In genomic region chr14:33693237-33693636, GRCh38 we compare ENCODE assay signal across 23 cellular contexts.
DNase-seq lines count a peak whose midpoint lies in the region; ATAC-seq and TF ChIP-seq lines count a peak whose summit lies in the region.
"Had no signal": no experiment of that assay in that cellular context is flagged by ENCODE, and none has a peak within 500 bp of the region (broad histone marks: within the 10 kb centered on the region; RNA-seq: fewer than 3 reads in every experiment).

No MANE protein-coding gene starts in this region.

- H3K4me1 ChIP-seq in SK-N-SH (ENCODE audit: control insufficient read depth in 1 of 2, insufficient read depth in 2 of 2, low read depth in 1 of 2, low read length in 1 of 2) (peaks cover 3 to 18% of the 10 kb centered on the region in 2 experiments), fibroblast of lung (ENCODE audit: control insufficient read depth, extremely low read depth, insufficient read depth, low read length) (no peaks in the 10 kb centered on the region)
- H3K4me1 ChIP-seq: BLaER1 treated with 17β-estradiol and CSF1 and Interleukin-3, amounts not matched to agents 10 nM and 100 nM; testis had no signal

- H3K9me3 Mint-ChIP-seq in activated T-helper 1 cell treated with anti-CD3 and anti-CD28 coated beads, Interleukin-12 subunit alpha, Interleukin-12 subunit beta, Interleukin-2, Interleukin-4 antibody, amounts not matched to agents 30 ng/mL and 10 ng/mL and 1 ng/mL, durations not matched to agents 14 hours and 24 hours and 36 hours, result no peaks in the 10 kb centered on the region
- H3K9me3 Mint-ChIP-seq: central memory CD8-positive, alpha-beta T cell had no signal

- H3K36me3 ChIP-seq in SK-N-SH (replicated peaks in 1 of 2; ENCODE audit: control insufficient read depth in 1 of 2, insufficient read depth in 2 of 2, low read length in 1 of 2) (no peaks in the 10 kb centered on the region), fibroblast of lung (ENCODE audit: control insufficient read depth, insufficient read depth, low read length) (no peaks in the 10 kb centered on the region)
- H3K36me3 ChIP-seq: BLaER1 treated with 17β-estradiol and CSF1 and Interleukin-3, amounts not matched to agents 10 nM and 100 nM; ovary had no signal

- peak overlapping the region; percentile 61; the same call in 1 of the 2 replicates for H3K4me2 ChIP-seq in SK-N-SH
- no peak overlapping the region for H3K4me2 ChIP-seq in fibroblast of lung (ENCODE audit: extremely low read depth, insufficient read depth, low read length)
- H3K4me2 ChIP-seq: BLaER1 treated with 17β-estradiol and CSF1 and Interleukin-3, amounts not matched to agents 10 nM and 100 nM had no signal

- H3K27ac Mint-ChIP-seq in activated T-helper 1 cell treated with anti-CD3 and anti-CD28 coated beads, Interleukin-12 subunit alpha, Interleukin-12 subunit beta, Interleukin-2, Interleukin-4 antibody, amounts not matched to agents 30 ng/mL and 10 ng/mL and 1 ng/mL, durations not matched to agents 14 hours and 24 hours and 36 hours, result no peak overlapping the region
- H3K27ac Mint-ChIP-seq: activated T-cell treated with anti-CD3 and anti-CD28 coated beads, Interleukin-2, amount 50 U/mL, for 24 hours; effector memory CD8-positive, alpha-beta T cell had no signal

- H3K9me3 ChIP-seq in SK-N-SH (no peaks in the 10 kb centered on the region), fibroblast of lung (ENCODE audit: control insufficient read depth, insufficient read depth, low read depth, low read length) (no peaks in the 10 kb centered on the region)
- H3K9me3 ChIP-seq: BLaER1 treated with 17β-estradiol and CSF1 and Interleukin-3, amounts not matched to agents 10 nM and 100 nM; ovary; testis had no signal

- peak; percentile 86 for ATAC-seq in sciatic nerve
- ATAC-seq: effector memory CD8-positive, alpha-beta T cell; left ventricle myocardium superior; Panc1 had no signal

- H3K4me3 ChIP-seq in SK-N-SH (ENCODE audit: low read depth in 2 of 2, low read length in 1 of 2) (no peak overlapping the region; a peak in 2 of 4 replicates), fibroblast of lung (replicated peaks in 1 of 4; ENCODE audit: control extremely low read depth in 1 of 4, insufficient read depth in 1 of 4, low read depth in 3 of 4, low read length in 4 of 4) (no peak overlapping the region)
- H3K4me3 ChIP-seq: BLaER1 treated with 17β-estradiol and CSF1 and Interleukin-3, amounts not matched to agents 10 nM and 100 nM; ovary; skin epidermis; testis had no signal

- H4K20me1 ChIP-seq in SK-N-SH (ENCODE audit: insufficient read depth), result no peaks in the 10 kb centered on the region
- no peaks in the 10 kb centered on the region for H4K20me1 ChIP-seq in fibroblast of lung (ENCODE audit: control insufficient read depth, extremely low read depth, insufficient read depth, low read length)
- H4K20me1 ChIP-seq: BLaER1 treated with 17β-estradiol and CSF1 and Interleukin-3, amounts not matched to agents 10 nM and 100 nM had no signal

- no peaks in the 10 kb centered on the region for H3K9me2 ChIP-seq in SK-N-SH

- H3K9ac ChIP-seq in SK-N-SH, result peak overlapping the region; percentile 45; the same call in 1 of the 2 replicates
- no peak overlapping the region for H3K9ac ChIP-seq in fibroblast of lung (ENCODE audit: insufficient read depth, low read length)
- H3K9ac ChIP-seq: BLaER1 treated with 17β-estradiol and CSF1 and Interleukin-3, amounts not matched to agents 10 nM and 100 nM had no signal

- no peaks in the 10 kb centered on the region for H3K36me3 Mint-ChIP-seq in activated T-helper 1 cell treated with anti-CD3 and anti-CD28 coated beads, Interleukin-12 subunit alpha, Interleukin-12 subunit beta, Interleukin-2, Interleukin-4 antibody, amounts not matched to agents 30 ng/mL and 10 ng/mL and 1 ng/mL, durations not matched to agents 14 hours and 24 hours and 36 hours (ENCODE audit: low read depth)

- TF ChIP-seq CTCF in SK-N-SH (IDR thresholded peaks at IDR 0.05), result no peak
- no peak for TF ChIP-seq CTCF in fibroblast of lung (conservative IDR thresholded peaks at IDR 0.05 in 1 of 2, IDR thresholded peaks at IDR 0.05 in 1 of 2; ENCODE audit: low read depth in 1 of 2, low read length in 2 of 2)

- H3K79me2 ChIP-seq in SK-N-SH (ENCODE audit: insufficient read depth) (no peaks in the 10 kb centered on the region), fibroblast of lung (ENCODE audit: control insufficient read depth, insufficient read depth, low read length) (no peaks in the 10 kb centered on the region)

- H3K27ac ChIP-seq in SK-N-SH (ENCODE audit: low read depth in 2 of 2, low read length in 1 of 2) (peak overlapping the region; percentile 81 to 92; a peak in 3 of 4 replicates), fibroblast of lung (ENCODE audit: insufficient read depth, low read length) (no peak overlapping the region)
- H3K27ac ChIP-seq: BLaER1 treated with 17β-estradiol and CSF1 and Interleukin-3, amounts not matched to agents 10 nM and 100 nM; ovary; skin epidermis; testis had no signal

- CTCF ChIA-PET in SK-N-SH (lab: Yijun Ruan, JAX), result interaction anchor here (1.1 to 1.4 kb wide), 2 partner anchors 10 to 100 kb away, joined by 3 to 5 read pairs; no protein-coding TSS in a partner anchor

- no peaks in the 10 kb centered on the region for H3K4me1 Mint-ChIP-seq in activated T-helper 1 cell treated with anti-CD3 and anti-CD28 coated beads, Interleukin-12 subunit alpha, Interleukin-12 subunit beta, Interleukin-2, Interleukin-4 antibody, amounts not matched to agents 30 ng/mL and 10 ng/mL and 1 ng/mL, durations not matched to agents 14 hours and 24 hours and 36 hours (ENCODE audit: low read depth)
- H3K4me1 Mint-ChIP-seq: central memory CD8-positive, alpha-beta T cell had no signal

- H3K27me3 Mint-ChIP-seq in activated T-helper 1 cell treated with anti-CD3 and anti-CD28 coated beads, Interleukin-12 subunit alpha, Interleukin-12 subunit beta, Interleukin-2, Interleukin-4 antibody, amounts not matched to agents 30 ng/mL and 10 ng/mL and 1 ng/mL, durations not matched to agents 14 hours and 24 hours and 36 hours (ENCODE audit: insufficient read depth), result no peaks in the 10 kb centered on the region
- H3K27me3 Mint-ChIP-seq: central memory CD8-positive, alpha-beta T cell; effector memory CD8-positive, alpha-beta T cell had no signal

- no peaks in the 10 kb centered on the region for H3K27me3 ChIP-seq in SK-N-SH (ENCODE audit: insufficient read depth)
- no peaks in the 10 kb centered on the region for H3K27me3 ChIP-seq in fibroblast of lung (ENCODE audit: control insufficient read depth, insufficient read depth, low read length)
- H3K27me3 ChIP-seq: BLaER1 treated with 17β-estradiol and CSF1 and Interleukin-3, amounts not matched to agents 10 nM and 100 nM; ovary; testis had no signal

- intact Hi-C loops in sciatic nerve (cut with DNase I), result no loop called here
- intact Hi-C loops in activated T-helper 1 cell treated with anti-CD3 and anti-CD28 coated beads, Interleukin-12 subunit alpha, Interleukin-12 subunit beta, Interleukin-2, Interleukin-4 antibody, amounts not matched to agents 30 ng/mL and 10 ng/mL and 1 ng/mL, durations not matched to agents 14 hours and 24 hours and 36 hours (cut with micrococcal nuclease), result no loop called here

- POLR2A ChIA-PET in SK-N-SH (lab: Yijun Ruan, JAX), result no interaction called here

- no peak for TF ChIP-seq RAD21 in SK-N-SH (IDR thresholded peaks at IDR 0.05; ENCODE audit: low read length)

- DNase-seq in EH (ENCODE audit: low read depth), result peak; percentile 84
- DNase-seq in SK-N-SH, result no peak
- DNase-seq in fibroblast of lung (ENCODE audit: low read depth in 2 of 2), result peak; percentile 44 to 94
- DNase-seq in sciatic nerve (ENCODE audit: low spot score), result no peak
- DNase-seq in NCI-H1417 (lab: John Stamatoyannopoulos, UW), result no peak
- DNase-seq in amygdala (lab: John Stamatoyannopoulos, UW), result no peak
- no peak for DNase-seq in activated T-helper 1 cell treated with anti-CD3 and anti-CD28 coated beads, Interleukin-12 subunit alpha, Interleukin-12 subunit beta, Interleukin-2, Interleukin-4 antibody, amounts not matched to agents 30 ng/mL and 10 ng/mL and 1 ng/mL, durations not matched to agents 14 hours and 24 hours and 36 hours (ENCODE audit: low spot score)
- DNase-seq in activated CD4-positive, CD25-positive, alpha-beta regulatory T cell (lab: John Stamatoyannopoulos, UW), result no peak
- DNase-seq: activated CD4-positive, alpha-beta T cell treated with anti-CD3 and anti-CD28 coated beads, Interleukin-2, amount 50 U/mL, for 48 hours; activated T-cell treated with anti-CD3 and anti-CD28 coated beads, Interleukin-2, amount 50 U/mL, for 24 hours; effector memory CD8-positive, alpha-beta T cell; HCEC 1CT; left ventricle myocardium superior; NCI-H1105; NCI-H2171; NCI-H774; ovary; stimulated activated CD4-positive, alpha-beta T cell treated with anti-CD3 and anti-CD28 coated beads, Interleukin-4, amount 100 ng/mL, for 24 hours; testis had no signal

- TF ChIP-seq EP300 in SK-N-SH (IDR thresholded peaks at IDR 0.05; ENCODE audit: borderline replicate concordance in 1 of 2, low read depth in 1 of 2, low read length in 1 of 2), result no peak

- WGBS in SK-N-SH (ENCODE audit: low lambda C conversion rate), result 44% methylated on average over 4 of the region's 4 CpGs

- H3F3A ChIP-seq in SK-N-SH (replicated peaks; ENCODE audit: insufficient read depth), result peaks cover 19% of the 10 kb centered on the region

- no peak overlapping the region for H2AFZ ChIP-seq in SK-N-SH (ENCODE audit: low read depth)
- H2AFZ ChIP-seq in fibroblast of lung (ENCODE audit: low read length), result no peak overlapping the region

- no peak overlapping the region for H3K4me3 Mint-ChIP-seq in activated T-helper 1 cell treated with anti-CD3 and anti-CD28 coated beads, Interleukin-12 subunit alpha, Interleukin-12 subunit beta, Interleukin-2, Interleukin-4 antibody, amounts not matched to agents 30 ng/mL and 10 ng/mL and 1 ng/mL, durations not matched to agents 14 hours and 24 hours and 36 hours
- H3K4me3 Mint-ChIP-seq: activated T-cell treated with anti-CD3 and anti-CD28 coated beads, Interleukin-2, amount 50 U/mL, for 24 hours; central memory CD8-positive, alpha-beta T cell; effector memory CD8-positive, alpha-beta T cell had no signal

TF ChIP-seq in SK-N-SH, 30 proteins besides CTCF, POLR2A, EP300 and RAD21 (continues in another document):
- TF ChIP-seq SIN3A (IDR thresholded peaks at IDR 0.05; ENCODE audit: borderline replicate concordance, low read depth, low read length) (0 out of 2 replicates have a peak, but pooled peaks have one; percentile 21), JUND (IDR thresholded peaks at IDR 0.05) (peak; percentile 49), FOXM1 (IDR thresholded peaks at IDR 0.05; ENCODE audit: low read depth) (no peak), MEF2A (IDR thresholded peaks at IDR 0.05; ENCODE audit: borderline replicate concordance, low read depth) (no peak), EZH2phosphoT487 (IDR thresholded peaks at IDR 0.05; ENCODE audit: borderline replicate concordance, low read depth) (no peak), TCF12 (IDR thresholded peaks at IDR 0.05) (peak; percentile 69; the same call in 1 of the 2 replicates), FOSL2 (IDR thresholded peaks at IDR 0.05; ENCODE audit: borderline replicate concordance, low read depth) (peak; percentile 18; the same call in 1 of the 2 replicates), POLR2AphosphoS5 (IDR thresholded peaks at IDR 0.05; ENCODE audit: low read depth, low read length) (0 out of 2 replicates have a peak, but pooled peaks have one; percentile 12), RXRA (IDR thresholded peaks at IDR 0.05; ENCODE audit: borderline replicate concordance, low read depth) (0 out of 2 replicates have a peak, but pooled peaks have one; percentile 45)

Comparison
In these comparisons a context has a peak if more than half of its experiments do, and no peak if none do; other contexts are left out.
1. DNase-seq: peak in EH (single experiment) and fibroblast of lung (2 of 2); none in SK-N-SH (single experiment), sciatic nerve (single experiment), NCI-H1417 (0 of 3), amygdala (0 of 56), activated T-helper 1 cell treated with anti-CD3 and anti-CD28 coated beads, Interleukin-12 subunit alpha, Interleukin-12 subunit beta, Interleukin-2, Interleukin-4 antibody, amounts not matched to agents 30 ng/mL and 10 ng/mL and 1 ng/mL, durations not matched to agents 14 hours and 24 hours and 36 hours (single experiment) and activated CD4-positive, CD25-positive, alpha-beta regulatory T cell (0 of 4).